8 cellular contexts compared by ENCODE assay signal in genomic region chr2:203814661-203815540, GRCh38. TPM values are rescaled to one million over a fixed set of nuclear protein-coding genes. Genes with fewer than 3 reads are reported as not detected.
DNase-seq lines count a peak whose midpoint lies in the region; ATAC-seq and TF ChIP-seq lines count a peak whose summit lies in the region.

No MANE protein-coding gene starts in this region.

- peak; percentile 71 for TF ChIP-seq CTCF in GM10248 (IDR thresholded peaks at IDR 0.05; ENCODE audit: control extremely low read depth, extremely low read depth, low read depth, missing control alignments)
- TF ChIP-seq CTCF in prostate gland (IDR thresholded peaks at IDR 0.05), result peak; percentile 22 to 83 (median 72)

- TF ChIP-seq POLR2A in prostate gland (IDR thresholded peaks at IDR 0.05), result no peak

- WGBS in prostate gland, result 35% methylated on average over 10 of the region's 10 CpGs

- no peaks in the 10 kb centered on the region for H3K4me1 ChIP-seq in prostate gland (replicated peaks)

- no peaks in the 10 kb centered on the region for H3K36me3 ChIP-seq in prostate gland

- H3K4me3 ChIP-seq in prostate gland, result no peak overlapping the region

- no peaks in the 10 kb centered on the region for H3K9me3 ChIP-seq in prostate gland

- intact Hi-C loops in head of caudate nucleus (cut with DNase I) (no loop called here), prostate gland (cut with DNase I) (loop anchor here (5.0 to 10.0 kb wide), 2 partner anchors 90 to 333 kb away; no protein-coding TSS in a partner anchor)

- POLR2A ChIA-PET in GM10248 (lab: Yijun Ruan, JAX), result no interaction called here

- no peaks in the 10 kb centered on the region for H3K27me3 ChIP-seq in prostate gland (replicated peaks; ENCODE audit: insufficient read depth)

- ATAC-seq in activated naive CD4-positive, alpha-beta T cell treated with anti-CD3 and anti-CD28 coated beads, Interleukin-2, amount 50 U/mL, for 72 hours, result peak; percentile 61 to 72

- DNase-seq in GM10248 (ENCODE audit: extremely low spot score) (peak; percentile 75), HCEC 1CT (peak; percentile 86), MV-4-11 (lab: John Stamatoyannopoulos, UW) (peak; percentile 91), SHP77 treated with DMSO at 0.1 percent for 48 hours (lab: John Stamatoyannopoulos, UW) (peak; percentile 77), head of caudate nucleus (peak in 41 of 42 donors; percentile 12 to 76 (median 45)), prostate gland (ENCODE audit: low spot score) (peak; percentile 40), GOT3 (lab: John Stamatoyannopoulos, UW) (no peak)
- DNase-seq in activated naive CD4-positive, alpha-beta T cell treated with anti-CD3 and anti-CD28 coated beads, Interleukin-2, amount 50 U/mL, for 72 hours (ENCODE audit: low spot score in 2 of 2), result peak in 1 of 2 donors; percentile 38

- no peaks in the 10 kb centered on the region for H3K9me3 Mint-ChIP-seq in activated naive CD4-positive, alpha-beta T cell treated with anti-CD3 and anti-CD28 coated beads, Interleukin-2, amount 50 U/mL, for 72 hours

- H3K36me3 Mint-ChIP-seq in activated naive CD4-positive, alpha-beta T cell treated with anti-CD3 and anti-CD28 coated beads, Interleukin-2, amount 50 U/mL, for 72 hours, result peaks cover 0 to 8% of the 10 kb centered on the region in 2 donors

- H3K27ac ChIP-seq in prostate gland, result no peak overlapping the region

- CTCF ChIA-PET in GM10248 (lab: Yijun Ruan, JAX), result interaction anchor here (0.6 to 4.8 kb wide), 44 partner anchors 9 to 1226 kb away, joined by 3 to 63 read pairs (median 4); no protein-coding TSS in a partner anchor

- peak overlapping the region; percentile 26 to 46 for H3K27ac Mint-ChIP-seq in activated naive CD4-positive, alpha-beta T cell treated with anti-CD3 and anti-CD28 coated beads, Interleukin-2, amount 50 U/mL, for 72 hours

RNA-seq across cellular contexts. Expression of gene CTLA4, which starts 52.7 kb away (rescaled TPM):
- total RNA-seq in activated naive CD4-positive, alpha-beta T cell treated with anti-CD3 and anti-CD28 coated beads, Interleukin-2, amount 50 U/mL, for 72 hours, result 10 to 100 TPM; 55.0 to 61.7 TPM
- total RNA-seq in prostate gland, result under 1 TPM; 0.28 to 0.73 TPM

Comparison
In these comparisons a context has a peak if more than half of its experiments do, and no peak if none do; other contexts are left out.
1. RNA of gene CTLA4, which starts 52.7 kb away (total RNA-seq): 55.0 to 61.7 TPM in activated naive CD4-positive, alpha-beta T cell treated with anti-CD3 and anti-CD28 coated beads, Interleukin-2, amount 50 U/mL, for 72 hours; 0.28 to 0.73 TPM in prostate gland; every median in the first group is over 10 times any median in the second.